18 cellular contexts compared by ENCODE assay signal in the genomic region with DNA sequence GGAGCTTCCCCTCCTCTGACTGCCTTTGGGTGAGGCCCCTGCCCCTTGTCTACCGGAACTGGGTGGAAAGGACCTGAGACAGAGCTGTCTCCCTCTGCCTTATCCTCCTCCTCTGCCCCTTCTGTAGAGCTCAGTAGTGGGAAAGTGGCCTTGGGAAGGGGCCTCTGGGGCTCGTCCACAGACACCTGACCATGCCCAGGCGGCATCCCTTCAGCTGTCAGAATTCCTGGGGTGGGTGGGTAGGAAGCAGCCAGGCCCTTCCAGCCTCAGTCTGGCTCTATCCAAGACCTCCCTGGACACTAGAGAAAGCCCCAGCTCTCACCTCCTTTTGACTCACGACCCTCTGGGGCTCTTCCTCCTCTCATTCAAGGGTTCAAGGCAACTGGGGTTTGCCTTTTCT. TPM values are rescaled to one million over a fixed set of nuclear protein-coding genes. Genes with fewer than 3 reads are reported as not detected.
DNase-seq lines count a peak whose midpoint lies in the region; ATAC-seq and TF ChIP-seq lines count a peak whose summit lies in the region.
"Had no signal": no experiment of that assay in that cellular context is flagged by ENCODE, and none has a peak within 500 bp of the region (broad histone marks: within the 10 kb centered on the region; RNA-seq: fewer than 3 reads in every experiment).

No MANE protein-coding gene starts in this region.

- no peaks in the 10 kb centered on the region for H3K27me3 Mint-ChIP-seq in activated T-cell treated with anti-CD3 and anti-CD28 coated beads, Interleukin-2, amount 50 U/mL, for 24 hours
- H3K27me3 Mint-ChIP-seq in CD8-positive, alpha-beta T cell (ENCODE audit: low read depth): no peaks in the 10 kb centered on the region
- H3K27me3 Mint-ChIP-seq in central memory CD8-positive, alpha-beta T cell: no peaks in the 10 kb centered on the region
- H3K27me3 Mint-ChIP-seq in nephron progenitor cell (ENCODE audit: low read depth, poor library complexity): peaks cover 7% of the 10 kb centered on the region
- H3K27me3 Mint-ChIP-seq: CD4-positive, alpha-beta T cell had no signal

- no peak overlapping the region for H3K27ac ChIP-seq in CD8-positive, alpha-beta T cell (ENCODE audit: low read depth, low read length)

- no peak for DNase-seq in activated T-cell treated with anti-CD3 and anti-CD28 coated beads, Interleukin-2, amount 50 U/mL, for 24 hours
- no peak for DNase-seq in activated T-cell treated with anti-CD3 and anti-CD28 coated beads, Interleukin-2, amount 50 U/mL, for 48 hours
- peak in 1 of 7 experiments; percentile 43 for DNase-seq in CD8-positive, alpha-beta T cell
- DNase-seq in central memory CD8-positive, alpha-beta T cell (ENCODE audit: low spot score in 2 of 2): no peak
- DNase-seq in nephron progenitor cell (no peak), globus pallidus (ENCODE audit: low spot score) (no peak)
- DNase-seq in activated CD4-positive, alpha-beta T cell treated with anti-CD3 and anti-CD28 coated beads, Interleukin-2, amount 50 U/mL, for 4 hours: no peak
- DNase-seq: BE2C; CD4-positive, alpha-beta T cell; GDM1; NCI-H1105; NCI-H2081; NCI-H2171 treated with DMSO at 0.1 percent for 48 hours; NCI-H446; NCI-H526 treated with DMSO at 0.1 percent for 48 hours; NK-92 treated with Interleukin-12 subunit alpha and Interleukin-12 subunit beta, amount 100 ng/mL, for 24 hours; SHP77 had no signal

- H3K4me3 Mint-ChIP-seq in activated T-cell treated with anti-CD3 and anti-CD28 coated beads, Interleukin-2, amount 50 U/mL, for 24 hours: no peak overlapping the region
- no peak overlapping the region for H3K4me3 Mint-ChIP-seq in CD8-positive, alpha-beta T cell
- no peak overlapping the region for H3K4me3 Mint-ChIP-seq in central memory CD8-positive, alpha-beta T cell
- no peak overlapping the region for H3K4me3 Mint-ChIP-seq in nephron progenitor cell
- H3K4me3 Mint-ChIP-seq: CD4-positive, alpha-beta T cell had no signal

- no peaks in the 10 kb centered on the region for H3K27me3 ChIP-seq in CD8-positive, alpha-beta T cell (ENCODE audit: insufficient read depth, low read length)
- H3K27me3 ChIP-seq: BE2C had no signal

- H3K27ac Mint-ChIP-seq in activated T-cell treated with anti-CD3 and anti-CD28 coated beads, Interleukin-2, amount 50 U/mL, for 24 hours: peak overlapping the region; percentile 39
- H3K27ac Mint-ChIP-seq in CD8-positive, alpha-beta T cell: peak overlapping the region; percentile 37
- peak overlapping the region; percentile 76 for H3K27ac Mint-ChIP-seq in central memory CD8-positive, alpha-beta T cell (ENCODE audit: low read depth)
- peak overlapping the region; percentile 7 for H3K27ac Mint-ChIP-seq in nephron progenitor cell
- H3K27ac Mint-ChIP-seq: CD4-positive, alpha-beta T cell had no signal

- H3K36me3 ChIP-seq in CD8-positive, alpha-beta T cell (ENCODE audit: insufficient read depth, low read length): no peaks in the 10 kb centered on the region
- H3K36me3 ChIP-seq: BE2C had no signal

- ATAC-seq in CD8-positive, alpha-beta T cell: no peak
- no peak for ATAC-seq in central memory CD8-positive, alpha-beta T cell (replicated peaks; ENCODE audit: extremely low read depth, poor library complexity, severe bottlenecking)
- ATAC-seq: K562 had no signal

- no peak overlapping the region for H3K4me3 ChIP-seq in CD8-positive, alpha-beta T cell (ENCODE audit: low read depth, low read length)
- H3K4me3 ChIP-seq: K562 had no signal

- intact Hi-C loops in CD8-positive, alpha-beta T cell (cut with DNase I, micrococcal nuclease): no loop called here

- H3K4me1 ChIP-seq in CD8-positive, alpha-beta T cell (ENCODE audit: insufficient read depth, low read length): peaks cover 11% of the 10 kb centered on the region
- H3K4me1 ChIP-seq: BE2C had no signal

- H3K4me1 Mint-ChIP-seq in activated T-cell treated with anti-CD3 and anti-CD28 coated beads, Interleukin-2, amount 50 U/mL, for 24 hours (ENCODE audit: low read depth): peaks cover 14% of the 10 kb centered on the region
- H3K4me1 Mint-ChIP-seq in CD8-positive, alpha-beta T cell (ENCODE audit: low read depth): peaks cover 21% of the 10 kb centered on the region
- H3K4me1 Mint-ChIP-seq in central memory CD8-positive, alpha-beta T cell: peaks cover 40% of the 10 kb centered on the region
- peaks cover 9% of the 10 kb centered on the region for H3K4me1 Mint-ChIP-seq in nephron progenitor cell

- CTCF ChIA-PET in CD8-positive, alpha-beta T cell (lab: Charles Lee): interaction anchor here (1.2 kb wide), 1 partner anchor 33 kb away, joined by 5 read pairs; no protein-coding TSS in a partner anchor

- H3K36me3 Mint-ChIP-seq in activated T-cell treated with anti-CD3 and anti-CD28 coated beads, Interleukin-2, amount 50 U/mL, for 24 hours (ENCODE audit: low read depth): peaks cover 7% of the 10 kb centered on the region
- peaks cover 7% of the 10 kb centered on the region for H3K36me3 Mint-ChIP-seq in CD8-positive, alpha-beta T cell
- peaks cover 7% of the 10 kb centered on the region for H3K36me3 Mint-ChIP-seq in central memory CD8-positive, alpha-beta T cell (ENCODE audit: insufficient read depth)
- H3K36me3 Mint-ChIP-seq in nephron progenitor cell (ENCODE audit: low read depth): peaks cover 9% of the 10 kb centered on the region

- H3K9me3 Mint-ChIP-seq in activated T-cell treated with anti-CD3 and anti-CD28 coated beads, Interleukin-2, amount 50 U/mL, for 24 hours: no peaks in the 10 kb centered on the region
- no peaks in the 10 kb centered on the region for H3K9me3 Mint-ChIP-seq in CD8-positive, alpha-beta T cell
- H3K9me3 Mint-ChIP-seq in central memory CD8-positive, alpha-beta T cell: no peaks in the 10 kb centered on the region
- H3K9me3 Mint-ChIP-seq in nephron progenitor cell: no peaks in the 10 kb centered on the region
- H3K9me3 Mint-ChIP-seq: CD4-positive, alpha-beta T cell had no signal

- POLR2A ChIA-PET in CD8-positive, alpha-beta T cell (lab: Charles Lee): interaction anchor here (0.6 kb wide), 1 partner anchor 36 kb away, joined by 5 read pairs; no protein-coding TSS in a partner anchor

- no peaks in the 10 kb centered on the region for H3K9me3 ChIP-seq in CD8-positive, alpha-beta T cell (ENCODE audit: low read length)
- H3K9me3 ChIP-seq: BE2C had no signal

- TF ChIP-seq CTCF in CD8-positive, alpha-beta T cell (IDR thresholded peaks at IDR 0.05): no peak
- no peak for TF ChIP-seq CTCF in nephron progenitor cell (IDR thresholded peaks at IDR 0.05)

RNA-seq across cellular contexts. Expression of a gene that starts 35.6 kb away (rescaled TPM):
- total RNA-seq in CD8-positive, alpha-beta T cell: 10 to 100 TPM; 74.1 to 77.9 TPM

Comparison
In these comparisons a context has a peak if more than half of its experiments do, and no peak if none do; other contexts are left out.
1. H3K27ac Mint-ChIP-seq: peak in every context shown above with its lines; median percentile 76 in central memory CD8-positive, alpha-beta T cell; 39 in activated T-cell treated with anti-CD3 and anti-CD28 coated beads, Interleukin-2, amount 50 U/mL, for 24 hours; 37 in CD8-positive, alpha-beta T cell; 7 in nephron progenitor cell.